In genomic region chr7:155576900-155577508, GRCh38 we compare ENCODE assay signal across 31 cellular contexts. TPM values are rescaled to one million over a fixed set of nuclear protein-coding genes. Genes with fewer than 3 reads are reported as not detected.
A peak's percentile ranks its signal among the peaks of the same experiment; 100 is the strongest.
DNase-seq lines count a peak whose midpoint lies in the region; ATAC-seq, FAIRE-seq and TF ChIP-seq lines count a peak whose summit lies in the region.
"Had no signal": no experiment of that assay in that cellular context is flagged by ENCODE, and none has a peak within 500 bp of the region (broad histone marks: within the 10 kb centered on the region; RNA-seq: fewer than 3 reads in every experiment).

No MANE protein-coding gene starts in this region.

- TF ChIP-seq POLR2A in K562 (conservative IDR thresholded peaks at IDR 0.05) (no peak), transverse colon (IDR thresholded peaks at IDR 0.05) (no peak)

- H2AFZ ChIP-seq in K562 (ENCODE audit: low read depth, low read length): no peak overlapping the region
- no peak overlapping the region for H2AFZ ChIP-seq in MM.1S (ENCODE audit: low read length)

- BruUV-seq in K562 (replicated peaks; lab: Mats Ljungman, UMichigan): no TSS peak

- intact Hi-C loops in K562 (cut with micrococcal nuclease) (no loop called here), lower lobe of right lung (cut with DNase I) (no loop called here), transverse colon (cut with DNase I; ENCODE audit: low total_unique reads) (no loop called here)

- H3K4me2 ChIP-seq in K562 (ENCODE audit: insufficient read depth, low read length) (no peak overlapping the region), MM.1S (ENCODE audit: low read depth, low read length) (no peak overlapping the region)

- H3K4me1 ChIP-seq in K562 (replicated peaks in 1 of 2; ENCODE audit: control insufficient read depth in 2 of 2, insufficient read depth in 2 of 2, low read length in 2 of 2) (peaks cover 0 to 3% of the 10 kb centered on the region in 2 experiments; a peak in 1 of 5 replicates), lower lobe of right lung (no peaks in the 10 kb centered on the region), transverse colon (no peaks in the 10 kb centered on the region), MM.1S (ENCODE audit: low read length) (no peaks in the 10 kb centered on the region)
- H3K4me1 ChIP-seq: esophagus muscularis mucosa, gastrocnemius medialis had no signal

- TF ChIP-seq EP300 in K562 (IDR thresholded peaks at IDR 0.05; ENCODE audit: low read length) (no peak), transverse colon (IDR thresholded peaks at IDR 0.05; ENCODE audit: low read depth) (no peak)

- H3K27me3 ChIP-seq in K562 (ENCODE audit: control insufficient read depth in 2 of 2, insufficient read depth in 2 of 2, low read length in 2 of 2): peaks cover 39 to 95% of the 10 kb centered on the region in 2 experiments
- H3K27me3 ChIP-seq in lower lobe of right lung (ENCODE audit: low read depth): no peaks in the 10 kb centered on the region
- peaks cover 2% of the 10 kb centered on the region for H3K27me3 ChIP-seq in transverse colon
- H3K27me3 ChIP-seq in MM.1S (replicated peaks; ENCODE audit: insufficient read depth, low read length): peaks cover 40% of the 10 kb centered on the region
- H3K27me3 ChIP-seq: gastrocnemius medialis had no signal

- no peaks in the 10 kb centered on the region for H3K36me3 ChIP-seq in K562 (ENCODE audit: control insufficient read depth, insufficient read depth, low read length)
- no peaks in the 10 kb centered on the region for H3K36me3 ChIP-seq in lower lobe of right lung
- no peaks in the 10 kb centered on the region for H3K36me3 ChIP-seq in transverse colon
- no peaks in the 10 kb centered on the region for H3K36me3 ChIP-seq in MM.1S (replicated peaks; ENCODE audit: insufficient read depth, low read length)
- H3K36me3 ChIP-seq: esophagus muscularis mucosa, gastrocnemius medialis had no signal

- H3F3A ChIP-seq in MM.1S (ENCODE audit: insufficient read depth, low read length): no peaks in the 10 kb centered on the region

- WGBS in K562 (ENCODE audit: insufficient coverage, low coverage, missing lambda C conversion rate): 5% methylated on average over 17 of the region's 17 CpGs
- 38 to 76% methylated on average over 4 to 16 of the region's 17 CpGs for WGBS in transverse colon (ENCODE audit: low coverage in 1 of 2), 2 donors

- H3K9me1 ChIP-seq in K562 (ENCODE audit: control insufficient read depth, insufficient read depth, low read length): no peaks in the 10 kb centered on the region

- no peak overlapping the region for H3K27ac ChIP-seq in K562 (ENCODE audit: extremely low read depth, low read depth, low read length)
- H3K27ac ChIP-seq in lower lobe of right lung: no peak overlapping the region
- H3K27ac ChIP-seq in transverse colon: no peak overlapping the region
- no peak overlapping the region for H3K27ac ChIP-seq in MM.1S (ENCODE audit: low read length)
- H3K27ac ChIP-seq: 22Rv1, esophagus muscularis mucosa, gastrocnemius medialis, VCaP had no signal

- TF ChIP-seq RAD21 in K562 (CRISPR knock-in tag; conservative IDR thresholded peaks at IDR 0.05 in 1 of 2, IDR thresholded peaks at IDR 0.05 in 1 of 2): no peak

- DNase-seq in DMS53 (lab: John Stamatoyannopoulos, UW) (peak; percentile 29), DMS53 treated with DMSO at 0.1 percent for 48 hours (lab: John Stamatoyannopoulos, UW; ENCODE audit: unreplicated experiment) (no peak), K562 (ENCODE audit: extremely low read depth in 1 of 4, low spot score in 3 of 4) (no peak), lower lobe of right lung (no peak), transverse colon (peak; percentile 26), MM.1S (no peak)
- DNase-seq in activated naive CD4-positive, alpha-beta T cell (lab: John Stamatoyannopoulos, UW): no peak
- DNase-seq: activated CD4-positive, alpha-beta T cell treated with anti-CD3 and anti-CD28 coated beads, Interleukin-2, amount 50 U/mL, for 1 hour; activated naive CD8-positive, alpha-beta T cell treated with anti-CD3 and anti-CD28 coated beads, Interleukin-2, amount 10 ng/mL, durations not matched to agents 7 days and 5 days; CD4-positive, alpha-beta memory T cell; DMS79 treated with DMSO at 0.1 percent for 48 hours; effector memory CD4-positive, alpha-beta T cell; gastrocnemius medialis; HFFc6; hypothalamus; islet precursor cell; natural killer cell; NCI-H1092 treated with DMSO at 0.1 percent for 48 hours; NCI-H2029 treated with DMSO at 0.1 percent for 48 hours; NCI-H345; stimulated activated CD4-positive, alpha-beta T cell treated with anti-CD3 and anti-CD28 coated beads, Interleukin-2, amount 100 ng/mL, for 24 hours; T-helper 2 cell had no signal

- POLR2A ChIA-PET in K562 (lab: Yijun Ruan, JAX): no interaction called here

- peaks cover 6% of the 10 kb centered on the region; the same call in 1 of the 2 replicates for H4K20me1 ChIP-seq in K562 (replicated peaks; ENCODE audit: control insufficient read depth, insufficient read depth, low read length)
- H4K20me1 ChIP-seq in MM.1S (ENCODE audit: insufficient read depth, low read length): no peaks in the 10 kb centered on the region

- TF ChIP-seq CTCF in K562 (IDR thresholded peaks at IDR 0.05 in 2 of 3, conservative IDR thresholded peaks at IDR 0.05 in 1 of 3; ENCODE audit: insufficient read depth in 2 of 3, low read depth in 1 of 3, low read length in 3 of 3) (no peak), lower lobe of right lung (IDR thresholded peaks at IDR 0.05) (no peak), transverse colon (IDR thresholded peaks at IDR 0.05) (no peak), MM.1S (IDR thresholded peaks at IDR 0.05; ENCODE audit: low read length) (no peak)

- no peak overlapping the region for H3K4me3 ChIP-seq in K562
- no peak overlapping the region for H3K4me3 ChIP-seq in lower lobe of right lung
- H3K4me3 ChIP-seq in transverse colon: peak overlapping the region in 1 of 4 donors; percentile 33
- no peak overlapping the region for H3K4me3 ChIP-seq in MM.1S (ENCODE audit: low read length)
- H3K4me3 ChIP-seq: esophagus muscularis mucosa, gastrocnemius medialis had no signal

- no peak for FAIRE-seq in K562 (lab: Jason Lieb, UNC)
- FAIRE-seq: GM12891 had no signal

- H3K9me3 ChIP-seq in K562 (replicated peaks; ENCODE audit: control insufficient read depth, insufficient read depth, low read depth, low read length): no peaks in the 10 kb centered on the region
- no peaks in the 10 kb centered on the region for H3K9me3 ChIP-seq in lower lobe of right lung
- no peaks in the 10 kb centered on the region for H3K9me3 ChIP-seq in transverse colon
- no peaks in the 10 kb centered on the region for H3K9me3 ChIP-seq in MM.1S (replicated peaks; ENCODE audit: insufficient read depth, low read length)
- H3K9me3 ChIP-seq: esophagus muscularis mucosa, gastrocnemius medialis had no signal

- no peaks in the 10 kb centered on the region for H3K9me2 ChIP-seq in MM.1S (replicated peaks; ENCODE audit: insufficient read depth, low read length)

- H3K79me2 ChIP-seq in K562 (ENCODE audit: control insufficient read depth, insufficient read depth, low read length) (no peaks in the 10 kb centered on the region), MM.1S (ENCODE audit: low read length) (no peaks in the 10 kb centered on the region)

- no peak overlapping the region for H3K9ac ChIP-seq in K562 (ENCODE audit: insufficient read depth in 1 of 2, low read depth in 2 of 2, low read length in 2 of 2)
- no peak overlapping the region for H3K9ac ChIP-seq in MM.1S (ENCODE audit: low read length)

- in situ Hi-C loops in K562 (cut with MboI) (no loop called here), transverse colon (cut with MboI; ENCODE audit: low pct_ligation_motif_present in 1 of 4, low pct_unique_long_range_greater_than_20kb in 1 of 4, low sequenced_read_pairs in 3 of 4) (no loop called here)

- CTCF ChIA-PET in K562 (lab: Yijun Ruan, JAX; ENCODE audit: low intra/inter-chr PET ratio): no interaction called here

- peak; percentile 46 for ATAC-seq in K562
- ATAC-seq in lower lobe of right lung: peak; percentile 75 to 76
- no peak for ATAC-seq in GM21737 (IDR thresholded peaks at IDR 0.05; ENCODE audit: unreplicated experiment)
- ATAC-seq: activated T-helper 17 cell treated with anti-CD3 and anti-CD28 coated beads, Interleukin-2, amount 50 U/mL, for 72 hours; gastrocnemius medialis; natural killer cell; stimulated activated memory B cell treated with anti-CD40 and anti-IgM and Interleukin-4, amounts not matched to agents 10 μg/mL and 1 μg/mL and 100 μg/mL, for 72 hours had no signal

TF ChIP-seq in K562, 482 proteins besides CTCF, POLR2A, EP300 and RAD21:
- TF ChIP-seq SAFB (IDR thresholded peaks at IDR 0.05; ENCODE audit: borderline replicate concordance, low read depth, low read length) (no peak), NR3C1 (CRISPR knock-in tag; IDR thresholded peaks at IDR 0.05) (no peak), SMAD4 (CRISPR knock-in tag; conservative IDR thresholded peaks at IDR 0.05) (no peak), ARID2 (IDR thresholded peaks at IDR 0.05) (no peak)

RNA-seq across cellular contexts. Expression of gene CNPY1, which starts 30.6 kb away (rescaled TPM):
- not detected in 2 replicates for total RNA-seq in K562 (2011; cell fraction: chromatin; rRNA removed; ENCODE audit: low replicate concordance)
- total RNA-seq in K562 (2011; cell fraction: nucleolus; rRNA removed): not detected in 2 replicates
- not detected in 2 replicates for total RNA-seq in K562 (2011; cell fraction: nucleoplasm; rRNA removed)
- total RNA-seq in K562 (2014; rRNA removed) (not detected in 2 replicates), K562 (2014; rRNA removed; fragmentation: Illumina TruSeq; extraction: Trizol) (not detected in 2 replicates), K562 (2015; rRNA removed; fragmentation: Illumina TruSeq; extraction: Trizol) (not detected in 2 replicates), K562 (2021) (not detected in 2 replicates), lower lobe of right lung (not detected), transverse colon (not detected)
- polyA plus RNA-seq in K562 (2011; rRNA removed) (not detected in 2 replicates), K562 (2014; fragmentation: Illumina TruSeq; extraction: Trizol) (not detected in 2 replicates), K562 (2014; fragmentation: Nextera tagmentation; extraction: Ambion mirVana) (not detected), K562 (2014; rRNA removed) (not detected in 2 replicates)
- not detected in 2 replicates for polyA plus RNA-seq in K562 (2011; cell fraction: cytosol; rRNA removed)
- polyA plus RNA-seq in K562 (2011; cell fraction: nucleus; rRNA removed): not detected in 2 replicates
- polyA plus RNA-seq in K562 (2012): not detected in 2 replicates
- polyA minus RNA-seq in K562 (2011; rRNA and poly(A)+ RNA removed): not detected in 2 replicates
- polyA minus RNA-seq in K562 (2011; cell fraction: cytosol; rRNA and poly(A)+ RNA removed): not detected in 2 replicates
- not detected in 2 replicates for polyA minus RNA-seq in K562 (2011; cell fraction: nucleus; rRNA and poly(A)+ RNA removed)
- total RNA-seq: activated naive CD8-positive, alpha-beta T cell treated with anti-CD3 and anti-CD28 coated beads, Interleukin-2, amount 10 ng/mL, durations not matched to agents 7 days and 5 days; activated T-helper 17 cell treated with anti-CD3 and anti-CD28 coated beads, Interleukin-2, amount 50 U/mL, for 72 hours; CD4-positive, alpha-beta memory T cell; esophagus muscularis mucosa; HFFc6; HT1080; natural killer cell; SK-MEL-5 had no signal
- polyA plus RNA-seq: CD4-positive, alpha-beta memory T cell had no signal

Comparison
In these comparisons a context has a peak if more than half of its experiments do, and no peak if none do; other contexts are left out.
1. DNase-seq: peak in DMS53 (single experiment) and transverse colon (single experiment); none in DMS53 treated with DMSO at 0.1 percent for 48 hours (single experiment), K562 (0 of 4), lower lobe of right lung (single experiment), activated naive CD4-positive, alpha-beta T cell (0 of 4) and MM.1S (single experiment).